Comparison of ENCODE assay signal across 16 cellular contexts in the genomic region with DNA sequence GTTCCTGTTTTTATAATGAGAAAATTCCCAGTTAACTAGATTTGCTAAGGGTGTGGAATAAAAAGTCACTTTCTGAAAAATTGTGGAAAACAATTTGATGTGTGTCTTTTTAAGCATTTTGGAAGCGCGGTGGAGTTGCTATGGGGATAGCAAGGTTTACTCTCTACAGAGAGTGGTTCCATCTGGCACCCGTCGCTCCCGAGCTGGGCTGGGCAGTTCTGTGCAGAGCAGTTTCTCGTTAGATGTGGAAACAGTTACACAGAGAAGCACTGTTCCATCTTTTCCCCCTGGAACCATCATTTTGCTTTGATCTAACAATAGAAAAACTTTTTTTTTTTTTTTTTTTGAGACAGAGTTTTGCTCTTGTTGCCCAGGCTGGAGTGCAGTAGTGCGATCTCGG. TPM values are rescaled to one million over a fixed set of nuclear protein-coding genes. Genes with fewer than 3 reads are reported as not detected.
DNase-seq lines count a peak whose midpoint lies in the region; ATAC-seq, FAIRE-seq and TF ChIP-seq lines count a peak whose summit lies in the region.
"Had no signal": no experiment of that assay in that cellular context is flagged by ENCODE, and none has a peak within 500 bp of the region (broad histone marks: within the 10 kb centered on the region; RNA-seq: fewer than 3 reads in every experiment).

No MANE protein-coding gene starts in this region.

- H3K4me3 Mint-ChIP-seq in astrocyte (ENCODE audit: unreplicated experiment): no peak overlapping the region
- no peak overlapping the region for H3K4me3 Mint-ChIP-seq in activated naive CD4-positive, alpha-beta T cell treated with anti-CD3 and anti-CD28 coated beads, Interleukin-2, amount 10 ng/mL, durations not matched to agents 7 days and 5 days
- no peak overlapping the region for H3K4me3 Mint-ChIP-seq in activated CD4-positive, alpha-beta T cell treated with anti-CD3 and anti-CD28 coated beads, Interleukin-2, amount 10 ng/mL, durations not matched to agents 24 days and 14 days
- no peak overlapping the region for H3K4me3 Mint-ChIP-seq in activated naive CD4-positive, alpha-beta T cell treated with anti-CD3 and anti-CD28 coated beads for 36 hours
- H3K4me3 Mint-ChIP-seq: activated T-cell treated with anti-CD3 and anti-CD28 coated beads, Interleukin-2, amount 50 U/mL, for 4 hours; CD14-positive monocyte; mesothelial cell of epicardium had no signal

- peak overlapping the region; percentile 92 for H3K27ac Mint-ChIP-seq in astrocyte (ENCODE audit: unreplicated experiment)
- no peak overlapping the region for H3K27ac Mint-ChIP-seq in activated naive CD4-positive, alpha-beta T cell treated with anti-CD3 and anti-CD28 coated beads, Interleukin-2, amount 10 ng/mL, durations not matched to agents 7 days and 5 days
- H3K27ac Mint-ChIP-seq in activated CD4-positive, alpha-beta T cell treated with anti-CD3 and anti-CD28 coated beads, Interleukin-2, amount 10 ng/mL, durations not matched to agents 24 days and 14 days: no peak overlapping the region
- no peak overlapping the region for H3K27ac Mint-ChIP-seq in activated naive CD4-positive, alpha-beta T cell treated with anti-CD3 and anti-CD28 coated beads for 36 hours

- CTCF ChIA-PET in activated naive CD4-positive, alpha-beta T cell treated with anti-CD3 and anti-CD28 coated beads, Interleukin-2, amount 10 ng/mL, durations not matched to agents 7 days and 5 days (lab: Charles Lee): no interaction called here
- CTCF ChIA-PET in activated naive CD4-positive, alpha-beta T cell treated with anti-CD3 and anti-CD28 coated beads for 36 hours (lab: Charles Lee): no interaction called here

- intact Hi-C loops in sciatic nerve (cut with DNase I): no loop called here
- intact Hi-C loops in activated CD4-positive, alpha-beta T cell treated with anti-CD3 and anti-CD28 coated beads, Interleukin-2, amount 10 ng/mL, durations not matched to agents 24 days and 14 days (cut with micrococcal nuclease): no loop called here
- intact Hi-C loops in activated naive CD4-positive, alpha-beta T cell treated with anti-CD3 and anti-CD28 coated beads for 36 hours (cut with micrococcal nuclease): no loop called here

- H3K9me3 Mint-ChIP-seq in astrocyte (ENCODE audit: unreplicated experiment): no peaks in the 10 kb centered on the region
- H3K9me3 Mint-ChIP-seq in activated naive CD4-positive, alpha-beta T cell treated with anti-CD3 and anti-CD28 coated beads, Interleukin-2, amount 10 ng/mL, durations not matched to agents 7 days and 5 days: no peaks in the 10 kb centered on the region
- no peaks in the 10 kb centered on the region for H3K9me3 Mint-ChIP-seq in activated CD4-positive, alpha-beta T cell treated with anti-CD3 and anti-CD28 coated beads, Interleukin-2, amount 10 ng/mL, durations not matched to agents 24 days and 14 days
- no peaks in the 10 kb centered on the region for H3K9me3 Mint-ChIP-seq in activated naive CD4-positive, alpha-beta T cell treated with anti-CD3 and anti-CD28 coated beads for 36 hours
- H3K9me3 Mint-ChIP-seq: activated T-cell treated with anti-CD3 and anti-CD28 coated beads, Interleukin-2, amount 50 U/mL, for 4 hours; mesothelial cell of epicardium had no signal

- H3K27me3 ChIP-seq in astrocyte (ENCODE audit: insufficient read depth, low read length): no peaks in the 10 kb centered on the region
- H3K27me3 ChIP-seq in right atrium auricular region: no peaks in the 10 kb centered on the region

- peaks cover 13% of the 10 kb centered on the region for H4K20me1 ChIP-seq in astrocyte (ENCODE audit: insufficient read depth, low read length)

- H3K27ac ChIP-seq in astrocyte (ENCODE audit: low read depth, low read length) (no peak overlapping the region), right atrium auricular region (peak overlapping the region; percentile 28 to 53)
- H3K27ac ChIP-seq: parathyroid adenoma had no signal

- peak; percentile 83 for DNase-seq in DMS 273 (lab: John Stamatoyannopoulos, UW; ENCODE audit: unreplicated experiment)
- DNase-seq in astrocyte (ENCODE audit: low read depth): no peak
- peak; percentile 83 for DNase-seq in right atrium auricular region (ENCODE audit: low spot score)
- peak; percentile 82 for DNase-seq in sciatic nerve (ENCODE audit: low spot score)
- no peak for DNase-seq in 8988T
- no peak for DNase-seq in activated naive CD4-positive, alpha-beta T cell treated with anti-CD3 and anti-CD28 coated beads, Interleukin-2, amount 10 ng/mL, durations not matched to agents 7 days and 5 days
- no peak for DNase-seq in activated CD4-positive, alpha-beta T cell treated with anti-CD3 and anti-CD28 coated beads, Interleukin-2, amount 10 ng/mL, durations not matched to agents 24 days and 14 days
- no peak for DNase-seq in activated naive CD4-positive, alpha-beta T cell treated with anti-CD3 and anti-CD28 coated beads for 36 hours
- DNase-seq: activated T-cell treated with anti-CD3 and anti-CD28 coated beads, Interleukin-2, amount 50 U/mL, for 4 hours; EL; KG1; NCI-H2081; stimulated activated CD4-positive, alpha-beta T cell treated with anti-CD3 and anti-CD28 coated beads, Interleukin-1b, Interleukin-23, amount 100 ng/mL, for 48 hours had no signal

- FAIRE-seq in astrocyte (lab: Jason Lieb, UNC): no peak

- H3K9ac ChIP-seq in astrocyte (ENCODE audit: low read length): no peak overlapping the region
- H3K9ac ChIP-seq: parathyroid adenoma had no signal

- TF ChIP-seq CTCF in astrocyte (IDR thresholded peaks at IDR 0.05; ENCODE audit: insufficient read depth, low read depth, low read length): no peak
- no peak for TF ChIP-seq CTCF in right atrium auricular region (IDR thresholded peaks at IDR 0.05)

- H3K79me2 ChIP-seq in astrocyte (ENCODE audit: insufficient read depth, low read length): no peaks in the 10 kb centered on the region

- H3K4me1 Mint-ChIP-seq in astrocyte (ENCODE audit: low read depth, unreplicated experiment): peaks cover 15% of the 10 kb centered on the region
- no peaks in the 10 kb centered on the region for H3K4me1 Mint-ChIP-seq in activated naive CD4-positive, alpha-beta T cell treated with anti-CD3 and anti-CD28 coated beads, Interleukin-2, amount 10 ng/mL, durations not matched to agents 7 days and 5 days
- H3K4me1 Mint-ChIP-seq in activated CD4-positive, alpha-beta T cell treated with anti-CD3 and anti-CD28 coated beads, Interleukin-2, amount 10 ng/mL, durations not matched to agents 24 days and 14 days: peaks cover 2% of the 10 kb centered on the region
- H3K4me1 Mint-ChIP-seq in activated naive CD4-positive, alpha-beta T cell treated with anti-CD3 and anti-CD28 coated beads for 36 hours (ENCODE audit: low read depth): no peaks in the 10 kb centered on the region
- H3K4me1 Mint-ChIP-seq: CD14-positive monocyte had no signal

- H3K4me2 ChIP-seq in astrocyte (ENCODE audit: low read length): no peak overlapping the region

- H3K27me3 Mint-ChIP-seq in astrocyte (ENCODE audit: low read depth, unreplicated experiment): peaks cover 5% of the 10 kb centered on the region
- H3K27me3 Mint-ChIP-seq in activated naive CD4-positive, alpha-beta T cell treated with anti-CD3 and anti-CD28 coated beads, Interleukin-2, amount 10 ng/mL, durations not matched to agents 7 days and 5 days: no peaks in the 10 kb centered on the region
- H3K27me3 Mint-ChIP-seq in activated CD4-positive, alpha-beta T cell treated with anti-CD3 and anti-CD28 coated beads, Interleukin-2, amount 10 ng/mL, durations not matched to agents 24 days and 14 days: no peaks in the 10 kb centered on the region
- H3K27me3 Mint-ChIP-seq in activated naive CD4-positive, alpha-beta T cell treated with anti-CD3 and anti-CD28 coated beads for 36 hours (ENCODE audit: low read depth): no peaks in the 10 kb centered on the region

- H3K9me3 ChIP-seq in astrocyte (ENCODE audit: insufficient read depth, low read depth, low read length) (no peaks in the 10 kb centered on the region), right atrium auricular region (no peaks in the 10 kb centered on the region)

- no peaks in the 10 kb centered on the region for H3K4me1 ChIP-seq in astrocyte (ENCODE audit: insufficient read depth, low read length)
- peaks cover 0 to 38% of the 10 kb centered on the region in 2 donors for H3K4me1 ChIP-seq in right atrium auricular region
- H3K4me1 ChIP-seq: parathyroid adenoma had no signal

- H3K36me3 ChIP-seq in astrocyte (ENCODE audit: insufficient read depth, low read length): no peaks in the 10 kb centered on the region
- no peaks in the 10 kb centered on the region for H3K36me3 ChIP-seq in right atrium auricular region

- peak; percentile 99 for ATAC-seq in sciatic nerve
- ATAC-seq: activated T-cell treated with anti-CD3 and anti-CD28 coated beads, Interleukin-2, amount 50 U/mL, for 4 hours had no signal

- no peak overlapping the region for H3K4me3 ChIP-seq in astrocyte (ENCODE audit: insufficient read depth, low read depth, low read length)
- no peak overlapping the region for H3K4me3 ChIP-seq in right atrium auricular region

- H3K36me3 Mint-ChIP-seq in astrocyte (ENCODE audit: low read depth, unreplicated experiment): peaks cover 13% of the 10 kb centered on the region
- H3K36me3 Mint-ChIP-seq in activated naive CD4-positive, alpha-beta T cell treated with anti-CD3 and anti-CD28 coated beads, Interleukin-2, amount 10 ng/mL, durations not matched to agents 7 days and 5 days: no peaks in the 10 kb centered on the region
- no peaks in the 10 kb centered on the region for H3K36me3 Mint-ChIP-seq in activated CD4-positive, alpha-beta T cell treated with anti-CD3 and anti-CD28 coated beads, Interleukin-2, amount 10 ng/mL, durations not matched to agents 24 days and 14 days (ENCODE audit: low read depth)
- H3K36me3 Mint-ChIP-seq in activated naive CD4-positive, alpha-beta T cell treated with anti-CD3 and anti-CD28 coated beads for 36 hours (ENCODE audit: low read depth): no peaks in the 10 kb centered on the region
- H3K36me3 Mint-ChIP-seq: CD14-positive monocyte, mesothelial cell of epicardium had no signal

- no peak overlapping the region for H2AFZ ChIP-seq in astrocyte (ENCODE audit: low read depth, low read length)
- H2AFZ ChIP-seq: parathyroid adenoma had no signal

RNA-seq across cellular contexts. Expression of a gene that starts 17.4 kb away (rescaled TPM):
- 26.0 and 40.1 TPM in 2 replicates for total RNA-seq in astrocyte
- 10 to 100 TPM; 33.1 to 41.2 TPM for total RNA-seq in right atrium auricular region
- total RNA-seq in sciatic nerve: 27.1 TPM
- total RNA-seq in activated CD4-positive, alpha-beta T cell treated with anti-CD3 and anti-CD28 coated beads, Interleukin-2, amount 10 ng/mL, durations not matched to agents 24 days and 14 days: 35.6 and 36.5 TPM in 2 replicates
- 10 to 100 TPM; 19.4 to 21.3 TPM for total RNA-seq in activated naive CD4-positive, alpha-beta T cell treated with anti-CD3 and anti-CD28 coated beads for 36 hours

Comparison
In these comparisons a context has a peak if more than half of its experiments do, and no peak if none do; other contexts are left out.
1. DNase-seq: peak in DMS 273 (single experiment), right atrium auricular region (single experiment) and sciatic nerve (single experiment); none in astrocyte (single experiment), 8988T (single experiment), activated naive CD4-positive, alpha-beta T cell treated with anti-CD3 and anti-CD28 coated beads, Interleukin-2, amount 10 ng/mL, durations not matched to agents 7 days and 5 days (single experiment), activated CD4-positive, alpha-beta T cell treated with anti-CD3 and anti-CD28 coated beads, Interleukin-2, amount 10 ng/mL, durations not matched to agents 24 days and 14 days (single experiment) and activated naive CD4-positive, alpha-beta T cell treated with anti-CD3 and anti-CD28 coated beads for 36 hours (single experiment).